ENCODE assay signal across 28 cellular contexts in the genomic region with DNA sequence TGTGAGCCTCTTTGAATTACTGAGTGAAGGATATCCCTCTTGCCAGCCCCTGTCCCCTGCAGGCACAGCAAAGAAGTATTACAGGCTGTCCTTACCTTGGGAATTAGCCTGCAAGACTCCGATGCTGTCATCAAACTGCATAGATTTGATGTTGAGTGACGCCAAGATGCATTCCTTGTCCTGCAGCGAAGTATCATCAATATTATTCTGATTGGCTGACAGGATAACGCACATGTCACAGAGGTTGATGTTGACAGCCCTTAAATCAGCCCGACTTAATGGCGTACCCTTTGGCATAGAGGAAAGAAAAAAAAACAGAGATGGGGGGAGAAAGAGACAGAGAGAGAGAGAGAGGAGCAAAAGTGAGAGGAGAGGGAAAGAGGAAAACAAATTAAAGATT.
"Had no signal": no experiment of that assay in that cellular context is flagged by ENCODE, and none has a peak within 500 bp of the region (broad histone marks: within the 10 kb centered on the region; RNA-seq: fewer than 3 reads in every experiment).

No MANE protein-coding gene starts in this region.

- H3K27me3 ChIP-seq: brain microvascular endothelial cell, esophagus muscularis mucosa, foreskin keratinocyte, gastrocnemius medialis, heart left ventricle had no signal

- DNase-seq: activated CD4-positive, alpha-beta memory T cell treated with anti-CD3 and anti-CD28 coated beads, Interleukin-2, amount 10 ng/mL, durations not matched to agents 7 days and 5 days; activated CD4-positive, alpha-beta T cell treated with anti-CD3 and anti-CD28 coated beads for 1 hour; activated CD4-positive, alpha-beta T cell treated with anti-CD3 and anti-CD28 coated beads for 4 hours; activated CD4-positive, alpha-beta T cell treated with anti-CD3 and anti-CD28 coated beads, Interleukin-2, amount 10 ng/mL, durations not matched to agents 7 days and 5 days; activated CD4-positive, alpha-beta T cell treated with anti-CD3 and anti-CD28 coated beads, Interleukin-2, amount 50 U/mL, for 4 hours; activated CD4-positive, CD25-positive, alpha-beta regulatory T cell; activated CD8-positive, alpha-beta memory T cell treated with anti-CD3 and anti-CD28 coated beads, Interleukin-2, amount 50 U/mL, for 48 hours; activated effector memory CD4-positive, alpha-beta T cell treated with Interleukin-2 at 50 U/mL for 16 hours; activated gamma-delta T cell treated with Interleukin-2 at 50 U/mL for 16 hours; activated naive CD4-positive, alpha-beta T cell treated with anti-CD3 and anti-CD28 coated beads, Interleukin-2, amount 50 U/mL, for 16 hours; activated naive CD4-positive, alpha-beta T cell treated with Interleukin-2 at 50 U/mL for 16 hours; activated T-cell treated with anti-CD3 and anti-CD28 coated beads for 4 hours; activated T-cell treated with anti-CD3 and anti-CD28 coated beads, Interleukin-2, amount 50 U/mL, for 24 hours; amniotic stem cell; anterior cingulate cortex; brain microvascular endothelial cell; caudate nucleus; cortex of kidney; dermis blood vessel endothelial cell; effector CD4-positive, alpha-beta T cell; effector memory CD8-positive, alpha-beta T cell; erythroblast; foreskin keratinocyte; gastrocnemius medialis; glutamatergic neuron; heart left ventricle; T-helper 2 cell had no signal

- H3K4me3 ChIP-seq: esophagus muscularis mucosa, gastrocnemius medialis, heart left ventricle had no signal

- H3K9me3 ChIP-seq: esophagus muscularis mucosa, gastrocnemius medialis, heart left ventricle had no signal

- H3K36me3 ChIP-seq: brain microvascular endothelial cell, heart left ventricle had no signal

- H3K27ac ChIP-seq: brain microvascular endothelial cell, esophagus muscularis mucosa, foreskin keratinocyte, gastrocnemius medialis had no signal
